Comparison of ENCODE assay signal across 8 cellular contexts in the genomic region with DNA sequence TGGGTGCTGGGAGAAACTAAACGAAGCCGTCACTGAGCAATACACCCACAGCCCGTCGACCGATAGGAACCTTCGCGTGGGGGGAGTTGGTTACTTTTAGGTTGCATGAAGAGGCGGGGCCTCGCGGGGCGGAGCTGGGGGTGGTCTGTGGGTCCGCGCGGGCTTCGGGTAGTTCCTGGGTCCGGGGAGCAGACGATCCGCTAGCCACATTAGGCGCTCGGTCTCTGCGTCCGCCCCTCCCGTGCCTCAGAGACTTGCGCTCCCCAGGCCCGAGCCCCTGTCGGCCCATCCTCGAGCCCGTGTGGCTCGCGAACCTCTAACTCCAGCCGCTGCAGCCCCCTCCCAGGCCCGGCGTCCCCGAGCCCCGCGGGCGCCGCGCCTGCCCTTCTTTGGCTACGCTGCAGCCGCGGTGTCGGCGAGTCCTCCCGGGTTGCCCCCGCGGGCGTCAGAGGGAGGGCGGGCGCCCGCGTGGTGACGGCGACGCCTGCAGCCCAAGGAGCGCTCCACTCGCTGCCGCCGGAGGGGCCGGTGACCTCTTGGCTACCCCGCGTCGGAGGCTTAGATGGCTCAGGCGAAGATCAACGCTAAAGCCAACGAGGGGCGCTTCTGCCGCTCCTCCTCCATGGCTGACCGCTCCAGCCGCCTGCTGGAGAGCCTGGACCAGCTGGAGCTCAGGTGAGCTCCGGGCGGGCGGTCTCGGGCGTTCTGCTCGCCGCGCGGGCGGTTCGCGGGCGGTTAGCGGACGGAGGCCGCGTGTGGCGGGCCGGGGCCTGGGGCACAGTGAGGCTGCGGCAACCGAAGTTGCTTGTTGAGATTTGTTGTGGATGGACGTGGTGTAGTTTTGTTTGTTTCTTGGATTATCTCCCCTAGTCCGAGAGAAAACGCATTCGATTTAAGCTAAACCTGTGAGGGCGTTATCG. TPM values are rescaled to one million over a fixed set of nuclear protein-coding genes. Genes with fewer than 3 reads are reported as not detected.
A peak's percentile ranks its signal among the peaks of the same experiment; 100 is the strongest.
DNase-seq lines count a peak whose midpoint lies in the region; ATAC-seq and TF ChIP-seq lines count a peak whose summit lies in the region.

A gene (plus strand): TSS at position 191 of the 920 bp plus-strand sequence. CDS start 372 bp downstream, at position 563.

- peak within 1 kb of the TSS; percentile 92 for H3K4me3 ChIP-seq in CD4-positive, CD25-positive, alpha-beta regulatory T cell (ENCODE audit: low read depth, low read length)
- H3K4me3 ChIP-seq in lower lobe of right lung: peak within 1 kb of the TSS; percentile 61

- no peaks in the 10 kb centered on the region for H3K27me3 Mint-ChIP-seq in CD4-positive, CD25-positive, alpha-beta regulatory T cell
- no peaks in the 10 kb centered on the region for H3K27me3 Mint-ChIP-seq in activated CD4-positive, alpha-beta memory T cell treated with anti-CD3 and anti-CD28 coated beads, Interleukin-2, amount 10 ng/mL, durations not matched to agents 7 days and 5 days

- no peaks in the 10 kb centered on the region for H3K9me3 Mint-ChIP-seq in CD4-positive, CD25-positive, alpha-beta regulatory T cell
- H3K9me3 Mint-ChIP-seq in activated CD4-positive, alpha-beta memory T cell treated with anti-CD3 and anti-CD28 coated beads, Interleukin-2, amount 10 ng/mL, durations not matched to agents 7 days and 5 days: no peaks in the 10 kb centered on the region

- H3K27me3 ChIP-seq in CD4-positive, CD25-positive, alpha-beta regulatory T cell (ENCODE audit: control insufficient read depth, insufficient read depth, low read length): no peaks in the 10 kb centered on the region
- H3K27me3 ChIP-seq in lower lobe of right lung (ENCODE audit: low read depth): no peaks in the 10 kb centered on the region

- H3K9me3 ChIP-seq in CD4-positive, CD25-positive, alpha-beta regulatory T cell (ENCODE audit: control insufficient read depth in 2 of 2, low read length in 2 of 2): no peaks in the 10 kb centered on the region
- H3K9me3 ChIP-seq in lower lobe of right lung: no peaks in the 10 kb centered on the region

- CTCF ChIA-PET in activated CD4-positive, alpha-beta memory T cell treated with anti-CD3 and anti-CD28 coated beads, Interleukin-2, amount 10 ng/mL, durations not matched to agents 7 days and 5 days (lab: Charles Lee): interaction anchor here (0.7 to 2.5 kb wide), 9 partner anchors 11 to 269 kb away, joined by 3 to 7 read pairs (median 3); a partner anchor contains a TSS

- peak; percentile 86 to 89 for ATAC-seq in CD4-positive, CD25-positive, alpha-beta regulatory T cell (ENCODE audit: low read depth in 2 of 2)
- ATAC-seq in GM19351 (IDR thresholded peaks at IDR 0.05; ENCODE audit: unreplicated experiment): peak; percentile 82
- ATAC-seq in HG03520 (IDR thresholded peaks at IDR 0.05; ENCODE audit: unreplicated experiment): peak; percentile 83
- ATAC-seq in lower lobe of right lung: peak; percentile 97 to 98

- H3K4me1 Mint-ChIP-seq in CD4-positive, CD25-positive, alpha-beta regulatory T cell: peaks cover 23 to 48% (median 25%) of the 10 kb centered on the region in 4 donors
- H3K4me1 Mint-ChIP-seq in activated CD4-positive, alpha-beta memory T cell treated with anti-CD3 and anti-CD28 coated beads, Interleukin-2, amount 10 ng/mL, durations not matched to agents 7 days and 5 days: peaks cover 44% of the 10 kb centered on the region

- no peaks in the 10 kb centered on the region for H3K36me3 ChIP-seq in CD4-positive, CD25-positive, alpha-beta regulatory T cell (ENCODE audit: control insufficient read depth, insufficient read depth, low read length)
- H3K36me3 ChIP-seq in lower lobe of right lung: peaks cover 3% of the 10 kb centered on the region

- peak within 1 kb of the TSS; percentile 92 to 94 (median 92) for H3K27ac Mint-ChIP-seq in CD4-positive, CD25-positive, alpha-beta regulatory T cell
- H3K27ac Mint-ChIP-seq in activated CD4-positive, alpha-beta memory T cell treated with anti-CD3 and anti-CD28 coated beads, Interleukin-2, amount 10 ng/mL, durations not matched to agents 7 days and 5 days: peak within 1 kb of the TSS; percentile 85

- H3K4me3 Mint-ChIP-seq in CD4-positive, CD25-positive, alpha-beta regulatory T cell: peak within 1 kb of the TSS; percentile 92 to 94 (median 94)
- H3K4me3 Mint-ChIP-seq in activated CD4-positive, alpha-beta memory T cell treated with anti-CD3 and anti-CD28 coated beads, Interleukin-2, amount 10 ng/mL, durations not matched to agents 7 days and 5 days: peak within 1 kb of the TSS; percentile 87

- peak; percentile 17 for TF ChIP-seq CTCF in lower lobe of right lung (IDR thresholded peaks at IDR 0.05)

- peaks cover 22% of the 10 kb centered on the region for H3K4me1 ChIP-seq in CD4-positive, CD25-positive, alpha-beta regulatory T cell (ENCODE audit: control insufficient read depth, insufficient read depth, low read length, poor library complexity, severe bottlenecking)
- H3K4me1 ChIP-seq in lower lobe of right lung: peaks cover 17% of the 10 kb centered on the region

- H3K27ac ChIP-seq in CD4-positive, CD25-positive, alpha-beta regulatory T cell (ENCODE audit: insufficient read depth, low read length, poor library complexity, severe bottlenecking): peak within 1 kb of the TSS; percentile 88
- H3K27ac ChIP-seq in lower lobe of right lung: peak within 1 kb of the TSS; percentile 76

- peak; percentile 79 to 95 (median 85) for DNase-seq in CD4-positive, CD25-positive, alpha-beta regulatory T cell
- peak; percentile 73 for DNase-seq in NCI-H82 treated with DMSO at 0.1 percent for 48 hours (lab: John Stamatoyannopoulos, UW; ENCODE audit: unreplicated experiment)
- peak; percentile 90 for DNase-seq in activated CD4-positive, alpha-beta memory T cell treated with anti-CD3 and anti-CD28 coated beads, Interleukin-2, amount 10 ng/mL, durations not matched to agents 7 days and 5 days
- DNase-seq in ecto neural progenitor cell (ENCODE audit: low spot score): peak; percentile 90
- peak; percentile 89 for DNase-seq in lower lobe of right lung
- DNase-seq in stimulated activated CD4-positive, alpha-beta T cell treated with anti-CD3 and anti-CD28 coated beads, TNF-alpha, amount 100 ng/mL, for 1 hour (ENCODE audit: low read depth in 3 of 3, low spot score in 1 of 3): peak; percentile 57 to 80 (median 60)

- H3K36me3 Mint-ChIP-seq in CD4-positive, CD25-positive, alpha-beta regulatory T cell: peaks cover 3% of the 10 kb centered on the region
- H3K36me3 Mint-ChIP-seq in activated CD4-positive, alpha-beta memory T cell treated with anti-CD3 and anti-CD28 coated beads, Interleukin-2, amount 10 ng/mL, durations not matched to agents 7 days and 5 days (ENCODE audit: low read depth): peaks cover 14% of the 10 kb centered on the region

- POLR2A ChIA-PET in activated CD4-positive, alpha-beta memory T cell treated with anti-CD3 and anti-CD28 coated beads, Interleukin-2, amount 10 ng/mL, durations not matched to agents 7 days and 5 days (lab: Charles Lee): interaction anchor here (0.9 to 2.2 kb wide), 14 partner anchors 10 to 217 kb away, joined by 3 to 11 read pairs (median 4); a partner anchor contains a TSS

- intact Hi-C loops in lower lobe of right lung (cut with DNase I): no loop called here

RNA-seq across cellular contexts. Expression of the gene that starts here (rescaled TPM):
- total RNA-seq in CD4-positive, CD25-positive, alpha-beta regulatory T cell: 2.9 TPM
- polyA plus RNA-seq in CD4-positive, CD25-positive, alpha-beta regulatory T cell: 1 to 10 TPM; 2.1 to 3.7 (median 3.0) TPM
- total RNA-seq in activated CD4-positive, alpha-beta memory T cell treated with anti-CD3 and anti-CD28 coated beads, Interleukin-2, amount 10 ng/mL, durations not matched to agents 7 days and 5 days: 1 to 10 TPM; 5.7 to 5.8 TPM
- total RNA-seq in lower lobe of right lung: 5.1 TPM

Comparison
In these comparisons a context has a peak if more than half of its experiments do, and no peak if none do; other contexts are left out.
1. Peak in every context shown above with its lines: DNase-seq, ATAC-seq, H3K4me3 ChIP-seq and H3K27ac ChIP-seq.